8 cellular contexts compared by ENCODE assay signal in the genomic region with DNA sequence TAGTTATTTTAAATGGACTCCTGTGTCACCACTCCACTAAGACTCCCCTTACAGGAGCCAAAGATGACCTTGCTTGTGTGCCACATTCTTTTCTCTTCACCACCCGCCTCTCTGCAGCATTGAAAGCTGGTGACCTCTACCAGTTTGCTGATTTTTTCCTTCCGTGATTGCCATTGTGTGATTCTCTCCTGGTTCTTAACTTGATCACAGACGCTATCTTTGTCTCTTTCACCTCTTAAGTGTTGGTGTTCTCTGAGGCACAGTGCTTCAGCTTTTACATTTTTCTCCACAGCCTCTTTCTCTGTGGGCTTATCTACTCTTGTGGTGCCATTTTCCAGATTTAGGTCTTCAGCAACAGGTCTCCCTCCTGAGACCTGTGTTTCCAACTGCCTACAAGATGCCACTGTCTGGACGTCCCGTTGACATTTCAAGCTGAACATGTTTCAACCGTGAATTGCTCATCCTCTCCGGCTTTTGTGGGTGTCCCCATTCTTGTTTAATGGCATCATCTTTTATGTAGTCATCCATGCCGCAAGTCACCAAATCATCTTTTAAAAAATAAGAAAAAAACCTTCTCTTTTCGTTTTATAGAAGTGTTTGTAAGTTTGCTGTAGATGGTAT. TPM values are rescaled to one million over a fixed set of nuclear protein-coding genes. Genes with fewer than 3 reads are reported as not detected.
A peak's percentile ranks its signal among the peaks of the same experiment; 100 is the strongest.
DNase-seq lines count a peak whose midpoint lies in the region; ATAC-seq, FAIRE-seq and TF ChIP-seq lines count a peak whose summit lies in the region.

No MANE protein-coding gene starts in this region.

- WGBS in adrenal gland, 4 donors = 38 to 53% (median 43%) methylated on average over 9 of the region's 9 CpGs
- WGBS in HepG2 (ENCODE audit: low lambda C conversion rate) = 92% methylated on average over 9 of the region's 9 CpGs

- H3K27me3 ChIP-seq in adrenal gland (no peaks in the 10 kb centered on the region), HepG2 (ENCODE audit: control insufficient read depth in 1 of 2, insufficient read depth in 2 of 2, low read length in 2 of 2) (no peaks in the 10 kb centered on the region)

- POLR2A ChIA-PET in HepG2 (lab: Yijun Ruan, JAX) = no interaction called here

- no peaks in the 10 kb centered on the region for H3K9me3 ChIP-seq in adrenal gland (replicated peaks in 1 of 3)
- no peaks in the 10 kb centered on the region for H3K9me3 ChIP-seq in HepG2 (ENCODE audit: low read length)

- H3K27ac Mint-ChIP-seq in memory B cell = peak overlapping the region; percentile 14

- no peak overlapping the region for H3K9ac ChIP-seq in HepG2 (ENCODE audit: insufficient read depth, low read depth, low read length)

- peak; percentile 27 for DNase-seq in stimulated activated naive CD4-positive, alpha-beta T cell treated with Interleukin-2 at 50 U/mL for 16 hours (lab: John Stamatoyannopoulos, UW)
- no peak for DNase-seq in stimulated activated naive CD4-positive, alpha-beta T cell (lab: John Stamatoyannopoulos, UW)
- peak in 3 of 7 donors; percentile 25 to 58 (median 57) for DNase-seq in adrenal gland
- DNase-seq in memory B cell (ENCODE audit: low spot score in 2 of 2) = no peak
- DNase-seq in GF-D8 (lab: John Stamatoyannopoulos, UW) = no peak
- DNase-seq in HepG2 (ENCODE audit: low spot score) = no peak
- no peak for DNase-seq in NK-92 (lab: John Stamatoyannopoulos, UW; ENCODE audit: unreplicated experiment)

- BruUV-seq in HepG2 (replicated peaks; lab: Mats Ljungman, UMichigan) = no TSS peak

- H3K4me3 ChIP-seq in adrenal gland = no peak overlapping the region
- H3K4me3 ChIP-seq in HepG2 (replicated peaks in 1 of 3; ENCODE audit: insufficient read depth in 1 of 3, low read depth in 2 of 3, low read length in 3 of 3) = no peak overlapping the region

- no peak overlapping the region for H2AFZ ChIP-seq in HepG2 (ENCODE audit: low read length)

- H3K27ac ChIP-seq in adrenal gland = peak overlapping the region in 4 of 5 donors; percentile 41 to 67 (median 54)
- no peak overlapping the region for H3K27ac ChIP-seq in HepG2 (ENCODE audit: extremely low read length, insufficient read depth, low read length)

- H3K79me2 ChIP-seq in HepG2 (ENCODE audit: insufficient read depth, low read length) = peaks cover 2% of the 10 kb centered on the region

- H3K4me1 Mint-ChIP-seq in memory B cell = peaks cover 51% of the 10 kb centered on the region

- peaks cover 2% of the 10 kb centered on the region for H3K9me3 Mint-ChIP-seq in memory B cell

- H3K4me2 ChIP-seq in HepG2 (ENCODE audit: low read depth, low read length) = no peak overlapping the region

- no peak for TF ChIP-seq POLR2A in adrenal gland (IDR thresholded peaks at IDR 0.05)
- TF ChIP-seq POLR2A in HepG2 (IDR thresholded peaks at IDR 0.05; ENCODE audit: insufficient read depth in 1 of 2, low read depth in 2 of 2, low read length in 2 of 2) = no peak

- H3K4me1 ChIP-seq in adrenal gland (replicated peaks in 1 of 2) = peaks cover 18 to 58% of the 10 kb centered on the region in 2 donors
- H3K4me1 ChIP-seq in HepG2 (ENCODE audit: insufficient read depth, low read length) = no peaks in the 10 kb centered on the region

- CTCF ChIA-PET in HepG2 (lab: Yijun Ruan, JAX; ENCODE audit: low intra/inter-chr PET ratio, low total read pairs) = no interaction called here

- no peak for TF ChIP-seq RAD21 in HepG2 (CRISPR knock-in tag; IDR thresholded peaks at IDR 0.05)

- no peak for FAIRE-seq in HepG2 (lab: Jason Lieb, UNC)

- H3K36me3 ChIP-seq in adrenal gland (replicated peaks in 1 of 2) (no peaks in the 10 kb centered on the region), HepG2 (replicated peaks in 1 of 2; ENCODE audit: control insufficient read depth in 1 of 2, insufficient read depth in 2 of 2, low read length in 2 of 2) (no peaks in the 10 kb centered on the region)

- intact Hi-C loops in adrenal gland (cut with DNase I) = no loop called here
- intact Hi-C loops in HepG2 (cut with micrococcal nuclease; ENCODE audit: unreplicated experiment) = no loop called here

- no peaks in the 10 kb centered on the region for H3K27me3 Mint-ChIP-seq in memory B cell

- H3K36me3 Mint-ChIP-seq in memory B cell = peaks cover 31% of the 10 kb centered on the region

- no peak overlapping the region for H3K4me3 Mint-ChIP-seq in memory B cell

- TF ChIP-seq CTCF in adrenal gland (IDR thresholded peaks at IDR 0.05) = no peak
- TF ChIP-seq CTCF in HepG2 (CRISPR knock-in tag; IDR thresholded peaks at IDR 0.05) = no peak

- no peak for ATAC-seq in memory B cell (ENCODE audit: low read depth)
- ATAC-seq in HepG2 = no peak
- ATAC-seq in HG03108 (IDR thresholded peaks at IDR 0.05; ENCODE audit: unreplicated experiment) = no peak

- in situ Hi-C loops in HepG2 (cut with HindIII; ENCODE audit: extremely low pct_ligation_motif_present, low pct_unique_long_range_greater_than_20kb) = no loop called here

- no peaks in the 10 kb centered on the region for H4K20me1 ChIP-seq in HepG2 (ENCODE audit: insufficient read depth, low read length)

- TF ChIP-seq EP300 in HepG2 (IDR thresholded peaks at IDR 0.05; ENCODE audit: low read depth in 2 of 2, low read length in 2 of 2) = no peak
- TF ChIP-seq EP300 in HepG2 (CRISPR knock-in tag; IDR thresholded peaks at IDR 0.05; ENCODE audit: borderline replicate concordance) = no peak

TF ChIP-seq in HepG2, 621 proteins besides CTCF, POLR2A, EP300 and RAD21:
- TF ChIP-seq ZNF674 (CRISPR knock-in tag; IDR thresholded peaks at IDR 0.05; ENCODE audit: low read depth) = no peak
TF ChIP-seq in HepG2: peak in this region for 0.

RNA-seq across cellular contexts. Expression of a gene that starts 26.5 kb away (rescaled TPM):
- 100 to 1,000 TPM; 122 to 261 (median 162) TPM for total RNA-seq in adrenal gland
- 100 to 1,000 TPM in 1 of 3 donors, 10 to 100 TPM in 2; 34.3 to 195 (median 57.7) TPM for polyA plus RNA-seq in adrenal gland
- total RNA-seq in HepG2 (2016; rRNA removed; fragmentation: Illumina TruSeq; extraction: Trizol) = 25.9 and 37.9 TPM in 2 replicates
- 7.0 and 10.3 TPM in 2 replicates for total RNA-seq in HepG2 (2016; cell fraction: cytosol; rRNA removed; fragmentation: Illumina TruSeq; extraction: Trizol; ENCODE audit: low read depth)
- total RNA-seq in HepG2 (2016; cell fraction: insoluble cytoplasmic fraction; rRNA removed; fragmentation: Illumina TruSeq; extraction: Trizol) = 24.2 and 39.8 TPM in 2 replicates
- 4.9 and 6.0 TPM in 2 replicates for total RNA-seq in HepG2 (2016; cell fraction: membrane; rRNA removed; fragmentation: Illumina TruSeq; extraction: Trizol)
- total RNA-seq in HepG2 (2016; cell fraction: nucleus; rRNA removed; fragmentation: Illumina TruSeq; extraction: Trizol) = 45.8 and 61.3 TPM in 2 replicates
- 22.5 and 29.5 TPM in 2 replicates for polyA plus RNA-seq in HepG2 (2011; rRNA removed)
- polyA plus RNA-seq in HepG2 (2011; cell fraction: cytosol; rRNA removed) = 6.9 and 8.8 TPM in 2 replicates
- polyA plus RNA-seq in HepG2 (2011; cell fraction: nucleus; rRNA removed) = 43.0 and 44.1 TPM in 2 replicates
- polyA plus RNA-seq in HepG2 (2012) = 19.9 and 21.7 TPM in 2 replicates
- 0.76 and 1.4 TPM in 2 replicates for polyA plus RNA-seq in HepG2 (2016; cell fraction: cytosol; fragmentation: Illumina TruSeq; extraction: Trizol; ENCODE audit: low read depth)
- 26.8 and 29.0 TPM in 2 replicates for polyA plus RNA-seq in HepG2 (2016; cell fraction: insoluble cytoplasmic fraction; fragmentation: Illumina TruSeq; extraction: Trizol; ENCODE audit: low read depth)
- 2.5 and 4.1 TPM in 2 replicates for polyA plus RNA-seq in HepG2 (2016; cell fraction: membrane; fragmentation: Illumina TruSeq; extraction: Trizol; ENCODE audit: low read depth)
- polyA plus RNA-seq in HepG2 (2016; cell fraction: nucleus; fragmentation: Illumina TruSeq; extraction: Trizol; ENCODE audit: insufficient read depth, low read depth) = 58.6 and 63.1 TPM in 2 replicates
- polyA minus RNA-seq in HepG2 (2011; rRNA and poly(A)+ RNA removed; ENCODE audit: low replicate concordance) = 43.9 and 274 TPM in 2 replicates
- polyA minus RNA-seq in HepG2 (2011; cell fraction: cytosol; rRNA and poly(A)+ RNA removed) = 20.6 and 26.9 TPM in 2 replicates
- 216 and 230 TPM in 2 replicates for polyA minus RNA-seq in HepG2 (2011; cell fraction: nucleus; rRNA and poly(A)+ RNA removed)
